ENCODE assay signal across 12 cellular contexts in genomic region chrX:27809460-27809859, GRCh38. TPM values are rescaled to one million over a fixed set of nuclear protein-coding genes. Genes with fewer than 3 reads are reported as not detected.
"Had no signal": no experiment of that assay in that cellular context is flagged by ENCODE, and none has a peak within 500 bp of the region (broad histone marks: within the 10 kb centered on the region; RNA-seq: fewer than 3 reads in every experiment).

No MANE protein-coding gene starts in this region.

RNA-seq across cellular contexts. Expression of gene MAGEB10, which starts 1.7 kb away (rescaled TPM):
- total RNA-seq: OCI-LY7, PC-3, PC-9, Peyer's patch, Right ventricle myocardium inferior, Right ventricle myocardium superior, RPMI7951, SJCRH30, SJSA1, SK-MEL-5, T-cell had no signal
- polyA plus RNA-seq: SK-N-SH had no signal
